In the genomic region with DNA sequence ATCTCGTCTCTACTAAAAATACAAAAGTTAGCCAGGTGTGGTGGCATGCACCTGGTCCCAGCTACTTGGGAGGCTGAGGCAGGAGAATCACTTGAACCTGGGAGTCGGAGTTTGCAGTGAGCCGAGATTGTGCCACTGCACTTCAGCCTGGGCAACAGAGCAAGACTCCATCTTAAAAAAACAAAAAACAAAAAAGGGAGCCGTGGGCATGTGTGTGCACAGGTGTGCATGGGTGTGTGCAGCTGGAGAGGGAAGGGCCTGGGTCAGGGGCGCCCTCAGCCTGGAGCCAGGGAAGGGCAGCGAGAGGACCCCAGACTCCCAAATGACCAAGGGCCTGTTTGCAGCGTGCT, we compare ENCODE assay signal across 8 cellular contexts. TPM values are rescaled to one million over a fixed set of nuclear protein-coding genes. Genes with fewer than 3 reads are reported as not detected.
DNase-seq lines count a peak whose midpoint lies in the region; ATAC-seq and TF ChIP-seq lines count a peak whose summit lies in the region.
"Not testable (repeated sequence)": the region's sequence is repeated elsewhere in the genome, so short reads cannot be mapped to it uniquely, and the experiment has no call there.

No MANE protein-coding gene starts in this region.

- H3K9me3 Mint-ChIP-seq in CD14-positive monocyte; activated naive CD4-positive, alpha-beta T cell treated with anti-CD3 and anti-CD28 coated beads, Interleukin-2, amount 50 U/mL, for 72 hours; nephron progenitor cell: not testable (repeated sequence)

- 79% methylated on average over 5 of the region's 7 CpGs; no CpG with 5 or more reads in 1 of the 2 donors for WGBS in gastroesophageal sphincter (ENCODE audit: low coverage in 1 of 2), 2 donors
- 92% methylated on average over 5 of the region's 7 CpGs for WGBS in right lobe of liver (ENCODE audit: insufficient coverage, low coverage, low lambda C conversion rate, missing lambda C conversion rate)
- 77 to 91% (median 87%) methylated on average over 7 of the region's 7 CpGs for WGBS in spleen, 5 donors

- not testable (repeated sequence) for TF ChIP-seq CTCF in CD14-positive monocyte (IDR thresholded peaks at IDR 0.05); gastroesophageal sphincter (IDR thresholded peaks at IDR 0.05); right lobe of liver (IDR thresholded peaks at IDR 0.05); nephron progenitor cell (IDR thresholded peaks at IDR 0.05); spleen (IDR thresholded peaks at IDR 0.05 in 8 of 11, conservative IDR thresholded peaks at IDR 0.05 in 3 of 11)

- peak overlapping the region; percentile 100 for H3K27ac ChIP-seq in HUES48 (ENCODE audit: low read depth, low read length)
- peak overlapping the region in 3 of 4 donors; percentile 44 to 48 (median 46) for H3K27ac ChIP-seq in gastroesophageal sphincter
- peak overlapping the region in 2 of 3 donors; percentile 86 to 91 for H3K27ac ChIP-seq in right lobe of liver
- H3K27ac ChIP-seq in spleen: peak overlapping the region in 7 of 8 donors; percentile 46 to 89 (median 79)

- intact Hi-C loops in CD14-positive monocyte (cut with micrococcal nuclease): loop anchor here in 1 of 2 donors (2.0 kb wide), 1 partner anchor 16 kb away; no protein-coding TSS in a partner anchor
- intact Hi-C loops in right lobe of liver (cut with DNase I); spleen (cut with DNase I; ENCODE audit: low total_unique reads): not testable (repeated sequence)

- H3K27ac Mint-ChIP-seq in CD14-positive monocyte (peak overlapping the region; percentile 97 to 99 (median 98)), T-helper 17 cell (peak overlapping the region; percentile 66)
- peak overlapping the region; percentile 55 to 74 for H3K27ac Mint-ChIP-seq in activated naive CD4-positive, alpha-beta T cell treated with anti-CD3 and anti-CD28 coated beads, Interleukin-2, amount 50 U/mL, for 72 hours
- H3K27ac Mint-ChIP-seq in nephron progenitor cell: not testable (repeated sequence)

- H3K9ac ChIP-seq in HUES48 (ENCODE audit: low read depth, low read length): not testable (repeated sequence)

- H3K4me1 ChIP-seq in HUES48 (ENCODE audit: control insufficient read depth, insufficient read depth, low read length): peaks cover 51% of the 10 kb centered on the region
- H3K4me1 ChIP-seq in gastroesophageal sphincter: peaks cover 0 to 100% (median 79%) of the 10 kb centered on the region in 3 donors
- peaks cover 0 to 64% (median 31%) of the 10 kb centered on the region in 4 donors for H3K4me1 ChIP-seq in right lobe of liver
- peaks cover 58 to 98% (median 87%) of the 10 kb centered on the region in 6 donors for H3K4me1 ChIP-seq in spleen

- H3K36me3 Mint-ChIP-seq in CD14-positive monocyte: peaks cover 42 to 48% of the 10 kb centered on the region in 2 donors
- not testable (repeated sequence) for H3K36me3 Mint-ChIP-seq in T-helper 17 cell (ENCODE audit: low read depth); activated naive CD4-positive, alpha-beta T cell treated with anti-CD3 and anti-CD28 coated beads, Interleukin-2, amount 50 U/mL, for 72 hours
- peaks cover 26% of the 10 kb centered on the region for H3K36me3 Mint-ChIP-seq in nephron progenitor cell (ENCODE audit: low read depth)

- H3K4me3 Mint-ChIP-seq in CD14-positive monocyte: peak overlapping the region; percentile 81 to 85
- not testable (repeated sequence) for H3K4me3 Mint-ChIP-seq in T-helper 17 cell
- H3K4me3 Mint-ChIP-seq in nephron progenitor cell: peak overlapping the region; percentile 45

- TF ChIP-seq EP300 in gastroesophageal sphincter (IDR thresholded peaks at IDR 0.05): not testable (repeated sequence)

- H3K4me1 Mint-ChIP-seq in CD14-positive monocyte (peaks cover 59% of the 10 kb centered on the region), T-helper 17 cell (peaks cover 46% of the 10 kb centered on the region), nephron progenitor cell (peaks cover 85% of the 10 kb centered on the region)

- not testable (repeated sequence) for H3K4me3 ChIP-seq in HUES48 (ENCODE audit: low read depth, low read length); gastroesophageal sphincter; right lobe of liver
- peak overlapping the region in 1 of 8 donors; percentile 55 for H3K4me3 ChIP-seq in spleen

- not testable (repeated sequence) for H3K27me3 ChIP-seq in HUES48 (ENCODE audit: control insufficient read depth, insufficient read depth, low read length); gastroesophageal sphincter; right lobe of liver; spleen (replicated peaks in 1 of 7)

- not testable (repeated sequence) for TF ChIP-seq POLR2A in gastroesophageal sphincter (IDR thresholded peaks at IDR 0.05); right lobe of liver (IDR thresholded peaks at IDR 0.05); spleen (IDR thresholded peaks at IDR 0.05)

- not testable (repeated sequence) for DNase-seq in CD14-positive monocyte (ENCODE audit: low spot score); T-helper 17 cell; activated naive CD4-positive, alpha-beta T cell treated with anti-CD3 and anti-CD28 coated beads, Interleukin-2, amount 50 U/mL, for 72 hours (ENCODE audit: low spot score in 2 of 2); right lobe of liver; nephron progenitor cell; spleen

- H3K9me3 ChIP-seq in HUES48 (ENCODE audit: control insufficient read depth, insufficient read depth, low read length); T-helper 17 cell (ENCODE audit: control insufficient read depth, low read length, poor library complexity, severe bottlenecking); gastroesophageal sphincter; right lobe of liver; spleen: not testable (repeated sequence)

- not testable (repeated sequence) for H3K36me3 ChIP-seq in HUES48 (ENCODE audit: control insufficient read depth, insufficient read depth, low read length); gastroesophageal sphincter; right lobe of liver
- H3K36me3 ChIP-seq in spleen: peaks cover 0 to 19% (median 0%) of the 10 kb centered on the region in 6 donors

- ATAC-seq in T-helper 17 cell; activated naive CD4-positive, alpha-beta T cell treated with anti-CD3 and anti-CD28 coated beads, Interleukin-2, amount 50 U/mL, for 72 hours; gastroesophageal sphincter; right lobe of liver: not testable (repeated sequence)

- peaks cover 1 to 18% (median 4%) of the 10 kb centered on the region in 3 donors for H3K27me3 Mint-ChIP-seq in CD14-positive monocyte (ENCODE audit: low read depth in 3 of 3)
- not testable (repeated sequence) for H3K27me3 Mint-ChIP-seq in T-helper 17 cell; nephron progenitor cell (ENCODE audit: low read depth, poor library complexity)

RNA-seq across cellular contexts. Expression of a gene that starts 18.9 kb away (rescaled TPM):
- polyA plus RNA-seq in CD14-positive monocyte: under 1 TPM; 0.20 to 0.25 TPM
- 100 to 1,000 TPM; 183 to 215 TPM for total RNA-seq in T-helper 17 cell
- 10 to 100 TPM; 26.6 to 43.8 TPM for total RNA-seq in activated naive CD4-positive, alpha-beta T cell treated with anti-CD3 and anti-CD28 coated beads, Interleukin-2, amount 50 U/mL, for 72 hours
- 100 to 1,000 TPM in 1 of 4 donors, 10 to 100 TPM in 3; 60.2 to 157 (median 79.0) TPM for total RNA-seq in gastroesophageal sphincter
- 10 to 100 TPM; 23.7 to 84.8 (median 31.4) TPM for total RNA-seq in right lobe of liver
- total RNA-seq in spleen: 10 to 100 TPM; 47.4 to 100.0 (median 64.0) TPM
- 10 to 100 TPM in 1 of 3 donors, 1 to 10 TPM in 2; 4.4 to 16.8 (median 6.5) TPM for polyA plus RNA-seq in spleen

RNA-seq across cellular contexts. Expression of a gene that starts 52.4 kb away (rescaled TPM):
- 10 to 100 TPM; 35.1 to 49.3 TPM for polyA plus RNA-seq in CD14-positive monocyte
- 10 to 100 TPM; 44.6 to 48.6 TPM for total RNA-seq in T-helper 17 cell
- total RNA-seq in activated naive CD4-positive, alpha-beta T cell treated with anti-CD3 and anti-CD28 coated beads, Interleukin-2, amount 50 U/mL, for 72 hours: 10 to 100 TPM; 59.1 to 66.9 TPM
- 10 to 100 TPM; 25.8 to 51.1 (median 43.3) TPM for total RNA-seq in gastroesophageal sphincter
- 10 to 100 TPM; 18.9 to 26.0 (median 24.4) TPM for total RNA-seq in right lobe of liver
- 10 to 100 TPM; 20.6 to 64.0 (median 46.6) TPM for total RNA-seq in spleen
- 100 to 1,000 TPM in 1 of 3 donors, 10 to 100 TPM in 2; 66.8 to 113 (median 94.1) TPM for polyA plus RNA-seq in spleen

Comparison
In these comparisons a context has a peak if more than half of its experiments do, and no peak if none do; other contexts are left out.
1. H3K27ac ChIP-seq: peak in every context shown above with its lines; median percentile 100 in HUES48; 88 in right lobe of liver; 79 in spleen; 46 in gastroesophageal sphincter.